ENCODE assay signal across 8 cellular contexts in genomic region chr11:111878766-111879636, GRCh38. TPM values are rescaled to one million over a fixed set of nuclear protein-coding genes. Genes with fewer than 3 reads are reported as not detected.
DNase-seq lines count a peak whose midpoint lies in the region; ATAC-seq and TF ChIP-seq lines count a peak whose summit lies in the region.

TSS of gene CFAP68 (plus strand) at chr11:111879541. CDS start at chr11:111879561, 20 bp downstream.
TSS of gene FDXACB1 (minus strand) at chr11:111879165. CDS start at chr11:111879132, 33 bp downstream.

- TF ChIP-seq CTCF in GM12801 (IDR thresholded peaks at IDR 0.05; ENCODE audit: extremely low read depth, insufficient read length) (peak; percentile 32), glutamatergic neuron (IDR thresholded peaks at IDR 0.05; ENCODE audit: partially characterized antibody, unreplicated experiment) (peak; percentile 98), osteoblast (IDR thresholded peaks at IDR 0.05; ENCODE audit: extremely low read depth, low read depth, low read length) (peak; percentile 96)

- H3K27me3 ChIP-seq in osteoblast (ENCODE audit: insufficient read depth, low read length): no peaks in the 10 kb centered on the region
- H3K27me3 ChIP-seq in thymus (ENCODE audit: control insufficient read depth, insufficient read depth): no peaks in the 10 kb centered on the region

- H4K20me1 ChIP-seq in osteoblast (ENCODE audit: insufficient read depth, low read length): no peaks in the 10 kb centered on the region

- no peaks in the 10 kb centered on the region for H3K27me3 Mint-ChIP-seq in activated naive CD8-positive, alpha-beta T cell
- peaks cover 6% of the 10 kb centered on the region for H3K27me3 Mint-ChIP-seq in glutamatergic neuron (ENCODE audit: unreplicated experiment)

- ATAC-seq in HG02610 (IDR thresholded peaks at IDR 0.05; ENCODE audit: unreplicated experiment): peak; percentile 90
- peak; percentile 93 for ATAC-seq in SK-N-SH treated with all-trans-retinoic acid at 6 μM for 48 hours

- peaks cover 18% of the 10 kb centered on the region for H3K36me3 Mint-ChIP-seq in activated naive CD8-positive, alpha-beta T cell
- H3K36me3 Mint-ChIP-seq in glutamatergic neuron (ENCODE audit: unreplicated experiment): no peaks in the 10 kb centered on the region

- peak within 1 kb of the TSS; percentile 97 for H3K4me2 ChIP-seq in osteoblast (ENCODE audit: insufficient read depth, low read length)

- H3K9me3 Mint-ChIP-seq in activated naive CD8-positive, alpha-beta T cell (ENCODE audit: low read depth): no peaks in the 10 kb centered on the region
- H3K9me3 Mint-ChIP-seq in glutamatergic neuron (ENCODE audit: unreplicated experiment): no peaks in the 10 kb centered on the region

- peak within 1 kb of the TSS; percentile 97 for H3K4me3 Mint-ChIP-seq in activated naive CD8-positive, alpha-beta T cell
- H3K4me3 Mint-ChIP-seq in glutamatergic neuron (ENCODE audit: unreplicated experiment): peak within 1 kb of the TSS; percentile 90

- H3K4me3 ChIP-seq in osteoblast (ENCODE audit: insufficient read depth, low read length) (peak within 1 kb of the TSS; percentile 88), thymus (ENCODE audit: low read length) (peak within 1 kb of the TSS; percentile 61)

- H3K4me1 ChIP-seq in osteoblast (ENCODE audit: insufficient read depth, low read length) (peaks cover 14% of the 10 kb centered on the region), thymus (ENCODE audit: control insufficient read depth, insufficient read depth, low read length) (peaks cover 5% of the 10 kb centered on the region)

- H2AFZ ChIP-seq in osteoblast (ENCODE audit: low read length): peak within 1 kb of the TSS; percentile 97

- H3K4me1 Mint-ChIP-seq in activated naive CD8-positive, alpha-beta T cell (ENCODE audit: low read depth): peaks cover 30% of the 10 kb centered on the region
- peaks cover 7% of the 10 kb centered on the region for H3K4me1 Mint-ChIP-seq in glutamatergic neuron (ENCODE audit: low read depth, unreplicated experiment)

- under 1% methylated on average over 58 of the region's 58 CpGs for WGBS in thymus

- no peaks in the 10 kb centered on the region for H3K36me3 ChIP-seq in osteoblast (ENCODE audit: insufficient read depth, low read length)
- H3K36me3 ChIP-seq in thymus (ENCODE audit: control insufficient read depth, insufficient read depth): peaks cover 7% of the 10 kb centered on the region

- H3K9me3 ChIP-seq in osteoblast (ENCODE audit: low read depth, low read length) (no peaks in the 10 kb centered on the region), thymus (ENCODE audit: control insufficient read depth) (no peaks in the 10 kb centered on the region)

- peak within 1 kb of the TSS; percentile 99 for H3K27ac ChIP-seq in osteoblast (ENCODE audit: low read depth, low read length)
- peak within 1 kb of the TSS; percentile 91 for H3K27ac ChIP-seq in thymus (ENCODE audit: low read depth)

- peak; percentile 99 for DNase-seq in NCI-H1092 (lab: John Stamatoyannopoulos, UW)
- peak; percentile 96 for DNase-seq in glutamatergic neuron
- DNase-seq in osteoblast (ENCODE audit: insufficient read length, low spot score, missing footprints): peak; percentile 95

- peak within 1 kb of the TSS; percentile 100 for H3K27ac Mint-ChIP-seq in activated naive CD8-positive, alpha-beta T cell
- H3K27ac Mint-ChIP-seq in glutamatergic neuron (ENCODE audit: unreplicated experiment): peak within 1 kb of the TSS; percentile 98

- H3K79me2 ChIP-seq in osteoblast (ENCODE audit: insufficient read depth, low read length): no peaks in the 10 kb centered on the region

TF ChIP-seq in SK-N-SH treated with all-trans-retinoic acid at 6 μM for 48 hours, 23 proteins besides CTCF, POLR2A, EP300 and RAD21:
- TF ChIP-seq GLIS3 (CRISPR knock-in tag; IDR thresholded peaks at IDR 0.05) (no peak), TCF4 (CRISPR knock-in tag; IDR thresholded peaks at IDR 0.05; ENCODE audit: borderline replicate concordance) (0 out of 2 replicates have a peak, but pooled peaks have one; percentile 11)

RNA-seq across cellular contexts. Expression of gene CFAP68, which starts in this region (rescaled TPM):
- total RNA-seq in glutamatergic neuron (ENCODE audit: unreplicated experiment) (21.7 TPM), osteoblast (8.3 and 10.9 TPM in 2 replicates)
- polyA plus RNA-seq in thymus: 36.4 TPM

RNA-seq across cellular contexts. Expression of gene FDXACB1, which starts in this region (rescaled TPM):
- total RNA-seq in glutamatergic neuron (ENCODE audit: unreplicated experiment) (1.6 TPM), osteoblast (1.4 and 1.5 TPM in 2 replicates)
- 4.5 TPM for polyA plus RNA-seq in thymus

Comparison
In these comparisons a context has a peak if more than half of its experiments do, and no peak if none do; other contexts are left out.
1. Peak in every context shown above with its lines: DNase-seq, ATAC-seq, H3K4me3 ChIP-seq and H3K27ac ChIP-seq.
2. CTCF ChIP-seq: peak in every context shown above with its lines; median percentile 98 in glutamatergic neuron; 96 in osteoblast; 32 in GM12801.